Comparison of ENCODE assay signal across 8 cellular contexts in genomic region chr4:2468464-2469191, GRCh38. TPM values are rescaled to one million over a fixed set of nuclear protein-coding genes. Genes with fewer than 3 reads are reported as not detected.
DNase-seq lines count a peak whose midpoint lies in the region; ATAC-seq and TF ChIP-seq lines count a peak whose summit lies in the region.

A gene with protein sequence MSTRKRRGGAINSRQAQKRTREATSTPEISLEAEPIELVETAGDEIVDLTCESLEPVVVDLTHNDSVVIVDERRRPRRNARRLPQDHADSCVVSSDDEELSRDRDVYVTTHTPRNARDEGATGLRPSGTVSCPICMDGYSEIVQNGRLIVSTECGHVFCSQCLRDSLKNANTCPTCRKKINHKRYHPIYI (plus strand): TSS chr4:2469106. CDS start chr4:2490494, 21,388 bp downstream.

- no peaks in the 10 kb centered on the region for H3K9me3 Mint-ChIP-seq in WTC11
- H3K9me3 Mint-ChIP-seq in immature natural killer cell, result no peaks in the 10 kb centered on the region

- CTCF ChIA-PET in AG04450 (lab: Charles Lee), result interaction anchor here (0.6 kb wide), 2 partner anchors 226 to 236 kb away, joined by 3 to 4 read pairs; no protein-coding TSS in a partner anchor
- CTCF ChIA-PET in WTC11 (lab: Charles Lee), result interaction anchor here (0.6 to 3.2 kb wide), 11 partner anchors 23 to 574 kb away, joined by 3 to 28 read pairs (median 4); partner anchors contain the start of genes CFAP99, TNIP2 and ZFYVE28

- peak within 1 kb of the TSS; percentile 77 for H3K27ac ChIP-seq in AG04450 (ENCODE audit: low read depth, low read length)
- H3K27ac ChIP-seq in spleen, result peak within 1 kb of the TSS; percentile 76 to 99 (median 97)

- ATAC-seq in GM18909 (IDR thresholded peaks at IDR 0.05; ENCODE audit: poor library complexity, unreplicated experiment), result peak; percentile 85
- ATAC-seq in HG03175 (IDR thresholded peaks at IDR 0.05; ENCODE audit: unreplicated experiment), result peak; percentile 81
- peak; percentile 90 for ATAC-seq in WTC11

- no peak for TF ChIP-seq CTCF in AG04450 (IDR thresholded peaks at IDR 0.05; ENCODE audit: low read depth, low read length)
- no peak for TF ChIP-seq CTCF in WTC11 (IDR thresholded peaks at IDR 0.05)
- no peak for TF ChIP-seq CTCF in cardiac fibroblast (IDR thresholded peaks at IDR 0.05; ENCODE audit: low read depth, low read length)
- TF ChIP-seq CTCF in spleen (IDR thresholded peaks at IDR 0.05 in 8 of 11, conservative IDR thresholded peaks at IDR 0.05 in 3 of 11), result peak in 3 of 11 experiments; percentile 9 to 41 (median 15)

- POLR2A ChIA-PET in AG04450 (lab: Yijun Ruan, JAX) (interaction anchor here (0.5 to 1.9 kb wide), 7 partner anchors 50 to 227 kb away, joined by 3 to 8 read pairs (median 5); partner anchors contain the start of genes CFAP99, HAUS3, MXD4 and POLN), WTC11 (lab: Charles Lee) (interaction anchor here (0.6 to 2.0 kb wide), 10 partner anchors 10 to 277 kb away, joined by 3 to 9 read pairs (median 3); partner anchors contain the start of gene FAM193A)

- TF ChIP-seq POLR2A in spleen (IDR thresholded peaks at IDR 0.05), result peak in 1 of 3 donors; percentile 49

- H3K27me3 Mint-ChIP-seq in WTC11 (ENCODE audit: low read depth) (peaks cover 2% of the 10 kb centered on the region), immature natural killer cell (ENCODE audit: low read depth in 3 of 3) (peaks cover 16 to 25% (median 21%) of the 10 kb centered on the region in 3 donors)

- peaks cover 28% of the 10 kb centered on the region for H3K36me3 Mint-ChIP-seq in WTC11
- peaks cover 0 to 12% (median 11%) of the 10 kb centered on the region in 3 donors for H3K36me3 Mint-ChIP-seq in immature natural killer cell

- H3K4me1 ChIP-seq in spleen, result peaks cover 25 to 59% (median 41%) of the 10 kb centered on the region in 6 donors

- peak within 1 kb of the TSS; percentile 98 for H3K27ac Mint-ChIP-seq in WTC11
- H3K27ac Mint-ChIP-seq in immature natural killer cell, result peak within 1 kb of the TSS; percentile 97 to 98 (median 98)

- 0 to 1% (median 1%) methylated on average over 33 to 73 of the region's 73 CpGs for WGBS in spleen, 5 donors

- no peaks in the 10 kb centered on the region for H3K27me3 ChIP-seq in AG04450 (ENCODE audit: control insufficient read depth, insufficient read depth, low read length)
- H3K27me3 ChIP-seq in spleen (replicated peaks in 1 of 7), result no peaks in the 10 kb centered on the region

- H3K36me3 ChIP-seq in spleen, result peaks cover 0 to 30% (median 15%) of the 10 kb centered on the region in 6 donors

- H3K9me3 ChIP-seq in AG04450 (ENCODE audit: control insufficient read depth, insufficient read depth, low read length) (peaks cover 5% of the 10 kb centered on the region), spleen (no peaks in the 10 kb centered on the region)

- H3K4me3 ChIP-seq in AG04450 (ENCODE audit: low read depth, low read length) (peak within 1 kb of the TSS; percentile 89), cardiac fibroblast (replicated peaks in 1 of 2; ENCODE audit: low read depth in 2 of 2, low read length in 2 of 2) (peak within 1 kb of the TSS; percentile 94), spleen (peak within 1 kb of the TSS; percentile 81 to 100 (median 96))

- intact Hi-C loops in spleen (cut with DNase I; ENCODE audit: low total_unique reads), result no loop called here

- DNase-seq in AG04450 (ENCODE audit: low read depth, low spot score) (peak; percentile 87), NCI-H226 (peak; percentile 90), WTC11 (ENCODE audit: low spot score) (peak; percentile 94), cardiac fibroblast (ENCODE audit: low read depth in 2 of 2) (peak; percentile 97), immature natural killer cell (peak; percentile 95 to 96 (median 96)), spleen (peak; percentile 97)

- H3K4me3 Mint-ChIP-seq in WTC11 (peak within 1 kb of the TSS; percentile 99), immature natural killer cell (peak within 1 kb of the TSS; percentile 87 to 97 (median 96))

- H3K4me1 Mint-ChIP-seq in WTC11, result peaks cover 32% of the 10 kb centered on the region
- peaks cover 52 to 62% of the 10 kb centered on the region in 2 donors for H3K4me1 Mint-ChIP-seq in immature natural killer cell

TF ChIP-seq in WTC11, 78 proteins besides CTCF, POLR2A, EP300 and RAD21 (continues in another document):
- no peak for TF ChIP-seq ZNF317 (CRISPR knock-in tag; IDR thresholded peaks at IDR 0.05; ENCODE audit: borderline replicate concordance, low read depth)
- TF ChIP-seq ESRRA (CRISPR knock-in tag; IDR thresholded peaks at IDR 0.05; ENCODE audit: borderline replicate concordance), result peak; percentile 85; the same call in 1 of the 2 replicates
- 0 out of 2 replicates have a peak, but pooled peaks have one; percentile 57 for TF ChIP-seq CREM (CRISPR knock-in tag; IDR thresholded peaks at IDR 0.05)
- TF ChIP-seq, protein P1, sequence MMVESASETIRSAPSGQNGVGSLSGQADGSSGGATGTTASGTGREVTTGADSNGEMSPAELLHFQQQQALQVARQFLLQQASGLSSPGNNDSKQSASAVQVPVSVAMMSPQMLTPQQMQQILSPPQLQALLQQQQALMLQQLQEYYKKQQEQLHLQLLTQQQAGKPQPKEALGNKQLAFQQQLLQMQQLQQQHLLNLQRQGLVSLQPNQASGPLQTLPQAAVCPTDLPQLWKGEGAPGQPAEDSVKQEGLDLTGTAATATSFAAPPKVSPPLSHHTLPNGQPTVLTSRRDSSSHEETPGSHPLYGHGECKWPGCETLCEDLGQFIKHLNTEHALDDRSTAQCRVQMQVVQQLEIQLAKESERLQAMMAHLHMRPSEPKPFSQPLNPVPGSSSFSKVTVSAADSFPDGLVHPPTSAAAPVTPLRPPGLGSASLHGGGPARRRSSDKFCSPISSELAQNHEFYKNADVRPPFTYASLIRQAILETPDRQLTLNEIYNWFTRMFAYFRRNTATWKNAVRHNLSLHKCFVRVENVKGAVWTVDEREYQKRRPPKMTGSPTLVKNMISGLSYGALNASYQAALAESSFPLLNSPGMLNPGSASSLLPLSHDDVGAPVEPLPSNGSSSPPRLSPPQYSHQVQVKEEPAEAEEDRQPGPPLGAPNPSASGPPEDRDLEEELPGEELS (CRISPR knock-in tag; IDR thresholded peaks at IDR 0.05), result 0 out of 2 replicates have a peak, but pooled peaks have one; percentile 63
- TF ChIP-seq NR2C2 (CRISPR knock-in tag; IDR thresholded peaks at IDR 0.05), result no peak
- TF ChIP-seq SOX15 (CRISPR knock-in tag; IDR thresholded peaks at IDR 0.05), result no peak
- no peak; the same call in 1 of the 2 replicates for TF ChIP-seq SMAD4 (CRISPR knock-in tag; IDR thresholded peaks at IDR 0.05)
- TF ChIP-seq PREB (CRISPR knock-in tag; IDR thresholded peaks at IDR 0.05; ENCODE audit: borderline replicate concordance), result no peak
- no peak for TF ChIP-seq ZNF232 (CRISPR knock-in tag; IDR thresholded peaks at IDR 0.05)
- TF ChIP-seq, protein P2, sequence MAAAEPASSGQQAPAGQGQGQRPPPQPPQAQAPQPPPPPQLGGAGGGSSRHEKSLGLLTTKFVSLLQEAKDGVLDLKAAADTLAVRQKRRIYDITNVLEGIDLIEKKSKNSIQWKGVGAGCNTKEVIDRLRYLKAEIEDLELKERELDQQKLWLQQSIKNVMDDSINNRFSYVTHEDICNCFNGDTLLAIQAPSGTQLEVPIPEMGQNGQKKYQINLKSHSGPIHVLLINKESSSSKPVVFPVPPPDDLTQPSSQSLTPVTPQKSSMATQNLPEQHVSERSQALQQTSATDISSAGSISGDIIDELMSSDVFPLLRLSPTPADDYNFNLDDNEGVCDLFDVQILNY (CRISPR knock-in tag; IDR thresholded peaks at IDR 0.05), result 0 out of 2 replicates have a peak, but pooled peaks have one; percentile 32
- peak; percentile 84 for TF ChIP-seq NFYB (CRISPR knock-in tag; conservative IDR thresholded peaks at IDR 0.05; ENCODE audit: low read depth)
- no peak for TF ChIP-seq NFE2L1 (CRISPR knock-in tag; IDR thresholded peaks at IDR 0.05)
- TF ChIP-seq ERG (CRISPR knock-in tag; IDR thresholded peaks at IDR 0.05), result no peak
- peak; percentile 56; the same call in 1 of the 2 replicates for TF ChIP-seq RELA (CRISPR knock-in tag; IDR thresholded peaks at IDR 0.05; ENCODE audit: borderline replicate concordance)
- TF ChIP-seq TEAD4 (CRISPR knock-in tag; IDR thresholded peaks at IDR 0.05), result no peak
- TF ChIP-seq SP1 (CRISPR knock-in tag; conservative IDR thresholded peaks at IDR 0.05), result no peak; the same call in 1 of the 2 replicates
- 0 out of 2 replicates have a peak, but pooled peaks have one; percentile 20 for TF ChIP-seq MYBL2 (CRISPR knock-in tag; IDR thresholded peaks at IDR 0.05)
- TF ChIP-seq ZNF396 (CRISPR knock-in tag; IDR thresholded peaks at IDR 0.05; ENCODE audit: borderline replicate concordance), result no peak
- TF ChIP-seq ZBTB21 (CRISPR knock-in tag; IDR thresholded peaks at IDR 0.05; ENCODE audit: borderline replicate concordance), result no peak
- no peak for TF ChIP-seq NR3C1 (CRISPR knock-in tag; conservative IDR thresholded peaks at IDR 0.05; ENCODE audit: low read depth)
- TF ChIP-seq ELF4 (CRISPR knock-in tag; IDR thresholded peaks at IDR 0.05; ENCODE audit: low read depth), result no peak
- TF ChIP-seq NFATC4 (CRISPR knock-in tag; IDR thresholded peaks at IDR 0.05), result no peak

RNA-seq across cellular contexts. Expression of the gene that starts here (rescaled TPM):
- polyA plus RNA-seq in AG04450 (2011; rRNA removed) (83.1 and 95.4 TPM in 2 replicates), immature natural killer cell (100 to 1,000 TPM in 1 of 3 donors, 10 to 100 TPM in 2; 48.0 to 116 (median 48.2) TPM), spleen (10 to 100 TPM; 22.0 to 35.4 (median 24.0) TPM)
- 84.3 and 91.9 TPM in 2 replicates for polyA minus RNA-seq in AG04450 (2011; rRNA and poly(A)+ RNA removed)
- total RNA-seq in WTC11 (2021) (77.8 to 87.3 TPM (median 82.5 TPM) in 3 replicates), spleen (10 to 100 TPM; 57.4 to 82.5 (median 66.4) TPM)

Comparison
In these comparisons a context has a peak if more than half of its experiments do, and no peak if none do; other contexts are left out.
1. Peak in every context shown above with its lines: DNase-seq, ATAC-seq, H3K4me3 ChIP-seq and H3K27ac ChIP-seq.